In the genomic region with DNA sequence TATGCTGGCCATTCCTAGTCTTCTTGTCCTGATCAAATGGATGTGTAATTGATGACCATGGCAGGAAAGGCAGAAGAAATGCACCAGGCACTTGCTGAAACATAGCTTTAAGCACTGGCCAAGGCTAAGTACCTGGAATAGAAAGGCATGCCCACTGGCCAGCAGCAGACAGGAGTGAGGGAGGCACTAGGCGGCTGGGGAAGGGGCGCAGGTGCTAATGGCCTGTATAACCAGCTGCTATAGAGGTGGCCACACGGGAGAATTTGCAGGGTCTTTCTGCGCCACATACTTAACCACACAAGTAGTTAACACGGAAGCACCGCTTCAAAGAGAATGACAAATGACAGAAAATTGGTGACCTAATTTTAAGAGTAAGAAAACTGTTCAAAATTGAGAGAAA, we compare ENCODE assay signal across 24 cellular contexts.
DNase-seq lines count a peak whose midpoint lies in the region; ATAC-seq and TF ChIP-seq lines count a peak whose summit lies in the region.
"Had no signal": no experiment of that assay in that cellular context is flagged by ENCODE, and none has a peak within 500 bp of the region (broad histone marks: within the 10 kb centered on the region; RNA-seq: fewer than 3 reads in every experiment).

No MANE protein-coding gene starts in this region.

- peaks cover 52% of the 10 kb centered on the region for H3K4me1 Mint-ChIP-seq in activated naive CD8-positive, alpha-beta T cell treated with anti-CD3 and anti-CD28 coated beads for 36 hours
- peaks cover 54% of the 10 kb centered on the region for H3K4me1 Mint-ChIP-seq in activated naive CD8-positive, alpha-beta T cell treated with anti-CD3 and anti-CD28 coated beads, Interleukin-2, amount 50 U/mL, for 24 hours
- H3K4me1 Mint-ChIP-seq in GM23338 (peaks cover 39% of the 10 kb centered on the region), T-helper 17 cell (peaks cover 11% of the 10 kb centered on the region), glutamatergic neuron (ENCODE audit: low read depth, unreplicated experiment) (peaks cover 57% of the 10 kb centered on the region)
- H3K4me1 Mint-ChIP-seq: CD14-positive monocyte had no signal

- H3K9me2 ChIP-seq in GM23338 (ENCODE audit: insufficient read depth): no peaks in the 10 kb centered on the region

- 0 out of 2 replicates have a peak, but pooled peaks cover 2% of the 10 kb centered on the region for H3K79me2 ChIP-seq in GM23338 (replicated peaks; ENCODE audit: insufficient read depth)

- H3K36me3 ChIP-seq in GM23338 (ENCODE audit: insufficient read depth): no peaks in the 10 kb centered on the region
- no peaks in the 10 kb centered on the region for H3K36me3 ChIP-seq in sigmoid colon
- H3K36me3 ChIP-seq: BE2C; BLaER1 treated with 17β-estradiol and CSF1 and Interleukin-3, amounts not matched to agents 10 nM and 100 nM; HAP-1 had no signal

- DNase-seq in activated naive CD8-positive, alpha-beta T cell treated with anti-CD3 and anti-CD28 coated beads for 36 hours: no peak
- no peak for DNase-seq in activated naive CD8-positive, alpha-beta T cell treated with anti-CD3 and anti-CD28 coated beads, Interleukin-2, amount 50 U/mL, for 24 hours
- DNase-seq in GM23338 (ENCODE audit: low spot score) (no peak), T-helper 17 cell (no peak), glutamatergic neuron (peak; percentile 68), sigmoid colon (no peak)
- DNase-seq: 8988T; ACHN; AML-193; BE2C; Calu3; CD4-positive, alpha-beta T cell; COR-L47; DMS53; DMS79 treated with DMSO at 0.1 percent for 48 hours; GF-D8; GM23248; HFFc6 had no signal

- H3K9me3 Mint-ChIP-seq in activated naive CD8-positive, alpha-beta T cell treated with anti-CD3 and anti-CD28 coated beads for 36 hours: peaks cover 19% of the 10 kb centered on the region
- H3K9me3 Mint-ChIP-seq in activated naive CD8-positive, alpha-beta T cell treated with anti-CD3 and anti-CD28 coated beads, Interleukin-2, amount 50 U/mL, for 24 hours: peaks cover 22% of the 10 kb centered on the region
- H3K9me3 Mint-ChIP-seq in GM23338 (no peaks in the 10 kb centered on the region), glutamatergic neuron (ENCODE audit: unreplicated experiment) (peaks cover 10% of the 10 kb centered on the region)

- no peaks in the 10 kb centered on the region for H4K20me1 ChIP-seq in GM23338 (replicated peaks; ENCODE audit: insufficient read depth)
- H4K20me1 ChIP-seq: BLaER1 treated with 17β-estradiol and CSF1 and Interleukin-3, amounts not matched to agents 10 nM and 100 nM had no signal

- H3K27ac ChIP-seq in GM23338 (ENCODE audit: low read depth) (no peak overlapping the region), sigmoid colon (no peak overlapping the region)
- H3K27ac ChIP-seq: A549; BLaER1 treated with 17β-estradiol and CSF1 and Interleukin-3, amounts not matched to agents 10 nM and 100 nM; GM23248 had no signal

- intact Hi-C loops in sigmoid colon (cut with DNase I): no loop called here

- no peak for TF ChIP-seq EP300 in sigmoid colon (IDR thresholded peaks at IDR 0.05)

- H3K4me2 ChIP-seq in GM23338: no peak overlapping the region
- H3K4me2 ChIP-seq: A549; BLaER1 treated with 17β-estradiol and CSF1 and Interleukin-3, amounts not matched to agents 10 nM and 100 nM had no signal

- no peaks in the 10 kb centered on the region for H3F3A ChIP-seq in GM23338 (replicated peaks; ENCODE audit: low read depth)

- H3K27ac Mint-ChIP-seq in activated naive CD8-positive, alpha-beta T cell treated with anti-CD3 and anti-CD28 coated beads for 36 hours: peak overlapping the region; percentile 35
- H3K27ac Mint-ChIP-seq in activated naive CD8-positive, alpha-beta T cell treated with anti-CD3 and anti-CD28 coated beads, Interleukin-2, amount 50 U/mL, for 24 hours: no peak overlapping the region
- H3K27ac Mint-ChIP-seq in GM23338 (no peak overlapping the region), T-helper 17 cell (no peak overlapping the region), glutamatergic neuron (ENCODE audit: unreplicated experiment) (peak overlapping the region; percentile 87)
- H3K27ac Mint-ChIP-seq: CD14-positive monocyte; CD4-positive, alpha-beta T cell; HFFc6 had no signal

- 92 to 93% methylated on average over 6 of the region's 6 CpGs for WGBS in sigmoid colon, 2 donors

- no peak overlapping the region for H2AFZ ChIP-seq in GM23338
- H2AFZ ChIP-seq: GM23248 had no signal

- H3K4me3 Mint-ChIP-seq in activated naive CD8-positive, alpha-beta T cell treated with anti-CD3 and anti-CD28 coated beads for 36 hours: no peak overlapping the region
- H3K4me3 Mint-ChIP-seq in activated naive CD8-positive, alpha-beta T cell treated with anti-CD3 and anti-CD28 coated beads, Interleukin-2, amount 50 U/mL, for 24 hours: no peak overlapping the region
- H3K4me3 Mint-ChIP-seq in GM23338 (no peak overlapping the region), T-helper 17 cell (no peak overlapping the region), glutamatergic neuron (ENCODE audit: unreplicated experiment) (peak overlapping the region; percentile 57)
- H3K4me3 Mint-ChIP-seq: CD14-positive monocyte; CD4-positive, alpha-beta T cell; HFFc6 had no signal

- peaks cover 38% of the 10 kb centered on the region for H3K4me1 ChIP-seq in GM23338 (ENCODE audit: insufficient read depth)
- H3K4me1 ChIP-seq in sigmoid colon: peaks cover 0 to 23% (median 20%) of the 10 kb centered on the region in 4 donors
- H3K4me1 ChIP-seq: A549; BLaER1 treated with 17β-estradiol and CSF1 and Interleukin-3, amounts not matched to agents 10 nM and 100 nM had no signal

- H3K4me3 ChIP-seq in GM23338 (no peak overlapping the region), sigmoid colon (no peak overlapping the region)
- H3K4me3 ChIP-seq: A549; BLaER1 treated with 17β-estradiol and CSF1 and Interleukin-3, amounts not matched to agents 10 nM and 100 nM; GM23248; HAP-1 had no signal

- no peak for TF ChIP-seq POLR2A in sigmoid colon (IDR thresholded peaks at IDR 0.05)

- H3K27me3 Mint-ChIP-seq in activated naive CD8-positive, alpha-beta T cell treated with anti-CD3 and anti-CD28 coated beads for 36 hours: no peaks in the 10 kb centered on the region
- peaks cover 2% of the 10 kb centered on the region for H3K27me3 Mint-ChIP-seq in activated naive CD8-positive, alpha-beta T cell treated with anti-CD3 and anti-CD28 coated beads, Interleukin-2, amount 50 U/mL, for 24 hours
- H3K27me3 Mint-ChIP-seq in GM23338 (ENCODE audit: insufficient read depth, low read depth, poor library complexity): peaks cover 7% of the 10 kb centered on the region
- H3K27me3 Mint-ChIP-seq in T-helper 17 cell: no peaks in the 10 kb centered on the region
- H3K27me3 Mint-ChIP-seq in glutamatergic neuron (ENCODE audit: unreplicated experiment): peaks cover 6% of the 10 kb centered on the region
- H3K27me3 Mint-ChIP-seq: CD4-positive, alpha-beta T cell had no signal

- peaks cover 20% of the 10 kb centered on the region for H3K36me3 Mint-ChIP-seq in activated naive CD8-positive, alpha-beta T cell treated with anti-CD3 and anti-CD28 coated beads for 36 hours
- H3K36me3 Mint-ChIP-seq in activated naive CD8-positive, alpha-beta T cell treated with anti-CD3 and anti-CD28 coated beads, Interleukin-2, amount 50 U/mL, for 24 hours (ENCODE audit: low read depth): peaks cover 12% of the 10 kb centered on the region
- H3K36me3 Mint-ChIP-seq in GM23338 (ENCODE audit: low read depth): 0 out of 3 replicates have a peak, but pooled peaks cover 3% of the 10 kb centered on the region
- H3K36me3 Mint-ChIP-seq in T-helper 17 cell (ENCODE audit: low read depth): peaks cover under 1% of the 10 kb centered on the region
- H3K36me3 Mint-ChIP-seq in glutamatergic neuron (ENCODE audit: unreplicated experiment): peaks cover 4% of the 10 kb centered on the region
- H3K36me3 Mint-ChIP-seq: CD14-positive monocyte had no signal

- no peak for TF ChIP-seq CTCF in GM23338 (conservative IDR thresholded peaks at IDR 0.05; ENCODE audit: low read depth in 2 of 2)
- TF ChIP-seq CTCF in glutamatergic neuron (IDR thresholded peaks at IDR 0.05; ENCODE audit: partially characterized antibody, unreplicated experiment): no peak
- TF ChIP-seq CTCF in sigmoid colon (IDR thresholded peaks at IDR 0.05): no peak

- H3K9me3 ChIP-seq in T-helper 17 cell (ENCODE audit: control insufficient read depth, low read length, poor library complexity, severe bottlenecking) (no peaks in the 10 kb centered on the region), sigmoid colon (no peaks in the 10 kb centered on the region)
- H3K9me3 ChIP-seq: A549, BE2C, HAP-1 had no signal

- H3K27me3 ChIP-seq in GM23338 (ENCODE audit: insufficient read depth) (no peaks in the 10 kb centered on the region), sigmoid colon (no peaks in the 10 kb centered on the region)
- H3K27me3 ChIP-seq: BE2C; BLaER1 treated with 17β-estradiol and CSF1 and Interleukin-3, amounts not matched to agents 10 nM and 100 nM had no signal

- ATAC-seq in activated naive CD8-positive, alpha-beta T cell treated with anti-CD3 and anti-CD28 coated beads, Interleukin-2, amount 50 U/mL, for 24 hours: no peak
- ATAC-seq in GM23338 (peak; percentile 14; the same call in 1 of the 3 replicates), T-helper 17 cell (peak; percentile 58), HG02571 (IDR thresholded peaks at IDR 0.05; ENCODE audit: unreplicated experiment) (no peak), GM18520 (IDR thresholded peaks at IDR 0.05; ENCODE audit: unreplicated experiment) (no peak)
- ATAC-seq: A549 had no signal

TF ChIP-seq in GM23338, 12 proteins besides CTCF, POLR2A, EP300 and RAD21 (continues in another document):
- no peak for TF ChIP-seq EZH2phosphoT487 (IDR thresholded peaks at IDR 0.05; ENCODE audit: unreplicated experiment)
- no peak for TF ChIP-seq EZH2 (IDR thresholded peaks at IDR 0.05; ENCODE audit: low read depth, unreplicated experiment)
- TF ChIP-seq, protein P1, sequence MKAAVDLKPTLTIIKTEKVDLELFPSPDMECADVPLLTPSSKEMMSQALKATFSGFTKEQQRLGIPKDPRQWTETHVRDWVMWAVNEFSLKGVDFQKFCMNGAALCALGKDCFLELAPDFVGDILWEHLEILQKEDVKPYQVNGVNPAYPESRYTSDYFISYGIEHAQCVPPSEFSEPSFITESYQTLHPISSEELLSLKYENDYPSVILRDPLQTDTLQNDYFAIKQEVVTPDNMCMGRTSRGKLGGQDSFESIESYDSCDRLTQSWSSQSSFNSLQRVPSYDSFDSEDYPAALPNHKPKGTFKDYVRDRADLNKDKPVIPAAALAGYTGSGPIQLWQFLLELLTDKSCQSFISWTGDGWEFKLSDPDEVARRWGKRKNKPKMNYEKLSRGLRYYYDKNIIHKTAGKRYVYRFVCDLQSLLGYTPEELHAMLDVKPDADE (IDR thresholded peaks at IDR 0.05): no peak
- TF ChIP-seq ZNF114 (CRISPR knock-in tag; IDR thresholded peaks at IDR 0.05): no peak
- no peak for TF ChIP-seq NANOG (IDR thresholded peaks at IDR 0.05; ENCODE audit: borderline replicate concordance)
- TF ChIP-seq ZNF331 (CRISPR knock-in tag; IDR thresholded peaks at IDR 0.05; ENCODE audit: low read depth): no peak

Comparison
In these comparisons a context has a peak if more than half of its experiments do, and no peak if none do; other contexts are left out.
1. H3K27ac Mint-ChIP-seq: peak in activated naive CD8-positive, alpha-beta T cell treated with anti-CD3 and anti-CD28 coated beads for 36 hours (single experiment) and glutamatergic neuron (single experiment); none in activated naive CD8-positive, alpha-beta T cell treated with anti-CD3 and anti-CD28 coated beads, Interleukin-2, amount 50 U/mL, for 24 hours (single experiment), GM23338 (single experiment) and T-helper 17 cell (single experiment).
2. ATAC-seq: peak in GM23338 (single experiment) and T-helper 17 cell (single experiment); none in activated naive CD8-positive, alpha-beta T cell treated with anti-CD3 and anti-CD28 coated beads, Interleukin-2, amount 50 U/mL, for 24 hours (single experiment), HG02571 (single experiment) and GM18520 (single experiment).